In the genomic region with DNA sequence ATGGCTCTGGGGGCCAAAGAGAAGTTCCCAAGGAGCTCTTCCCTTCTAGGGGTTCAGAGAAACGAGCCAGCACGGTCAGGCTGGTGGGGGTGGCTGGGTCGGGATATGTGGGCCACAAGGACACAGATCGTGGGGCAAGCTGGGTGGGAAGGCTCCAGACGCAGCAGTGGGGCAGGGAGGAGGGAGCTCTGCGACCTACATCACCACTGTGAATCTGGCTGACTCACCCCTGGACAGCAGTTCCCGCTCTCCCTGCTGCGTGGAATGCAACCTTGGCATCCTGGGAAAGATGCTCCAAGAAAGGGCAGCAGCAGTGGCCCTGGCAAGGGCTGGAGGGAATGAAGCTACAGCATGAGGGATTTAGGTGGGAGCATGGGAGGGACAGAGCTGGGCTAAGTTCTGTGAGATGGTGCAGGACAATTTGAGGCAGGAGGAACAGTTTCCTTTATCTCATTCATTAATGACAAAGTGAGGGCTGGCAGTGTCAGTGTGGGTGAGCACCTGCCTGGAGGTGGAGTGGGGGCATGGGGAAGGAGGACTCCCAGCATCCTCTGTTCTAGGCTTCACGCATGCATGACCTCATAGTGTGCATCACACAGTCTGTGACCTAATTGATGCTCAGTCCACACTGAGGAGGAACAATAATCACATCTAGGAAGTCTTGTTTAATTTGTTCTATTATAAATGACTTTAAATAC, we compare ENCODE assay signal across 18 cellular contexts. TPM values are rescaled to one million over a fixed set of nuclear protein-coding genes. Genes with fewer than 3 reads are reported as not detected.
"Had no signal": no experiment of that assay in that cellular context is flagged by ENCODE, and none has a peak within 500 bp of the region (broad histone marks: within the 10 kb centered on the region; RNA-seq: fewer than 3 reads in every experiment).

No MANE protein-coding gene starts in this region.

- H3K27me3 ChIP-seq: testis had no signal

- H3K9me3 ChIP-seq: gastroesophageal sphincter, left ventricle myocardium inferior, prostate gland, stomach, testis, upper lobe of left lung had no signal

- H3K27ac ChIP-seq: gastroesophageal sphincter, left ventricle myocardium inferior, prostate gland, stomach, testis, upper lobe of left lung had no signal

- H3K4me3 ChIP-seq: dorsolateral prefrontal cortex, gastroesophageal sphincter, left ventricle myocardium inferior, prostate gland, stomach, testis, upper lobe of left lung had no signal

- DNase-seq: activated CD4-positive, alpha-beta memory T cell treated with anti-CD3 and anti-CD28 coated beads for 36 hours; activated CD4-positive, alpha-beta T cell treated with anti-CD3 and anti-CD28 coated beads for 36 hours; activated CD8-positive, alpha-beta memory T cell treated with anti-CD3 and anti-CD28 coated beads, Interleukin-2, amount 10 ng/mL, durations not matched to agents 7 days and 5 days; activated naive CD4-positive, alpha-beta T cell treated with anti-CD3 and anti-CD28 coated beads, Interleukin-2, amount 10 ng/mL, durations not matched to agents 7 days and 5 days; activated T-cell treated with anti-CD3 and anti-CD28 coated beads, Interleukin-2, amount 50 U/mL, for 1 hour; left ventricle myocardium inferior; natural killer cell; nucleus accumbens; right cardiac atrium; small intestine; stomach; T-helper 2 cell; testis; upper lobe of left lung had no signal

- H3K36me3 ChIP-seq: gastroesophageal sphincter, left ventricle myocardium inferior, prostate gland, stomach, upper lobe of left lung had no signal

- H3K4me1 ChIP-seq: gastroesophageal sphincter, prostate gland, testis had no signal

RNA-seq across cellular contexts. Expression of gene CELF4, which starts 25.0 kb away (rescaled TPM):
- total RNA-seq: activated CD4-positive, alpha-beta memory T cell treated with anti-CD3 and anti-CD28 coated beads for 36 hours; activated CD4-positive, alpha-beta T cell treated with anti-CD3 and anti-CD28 coated beads for 36 hours; activated CD8-positive, alpha-beta memory T cell treated with anti-CD3 and anti-CD28 coated beads, Interleukin-2, amount 10 ng/mL, durations not matched to agents 7 days and 5 days; activated T-helper 2 cell treated with anti-CD3 and anti-CD28 coated beads, Interferon-gamma antibody, Interleukin-2, Interleukin-4, amounts not matched to agents 10 μg/mL and 5 μg/mL and 100 μg/mL, durations not matched to agents 14 hours and 24 hours and 36 hours; natural killer cell had no signal
